ENCODE assay signal across 23 cellular contexts in genomic region chr13:110379358-110379757, GRCh38.
DNase-seq lines count a peak whose midpoint lies in the region; ATAC-seq and TF ChIP-seq lines count a peak whose summit lies in the region.
"Had no signal": no experiment of that assay in that cellular context is flagged by ENCODE, and none has a peak within 500 bp of the region (broad histone marks: within the 10 kb centered on the region; RNA-seq: fewer than 3 reads in every experiment).

No MANE protein-coding gene starts in this region.

- no peak for TF ChIP-seq EP300 in sigmoid colon (IDR thresholded peaks at IDR 0.05)

- no peak overlapping the region for H3K9ac ChIP-seq in BLaER1 treated with 17β-estradiol and CSF1 and Interleukin-3, amounts not matched to agents 10 nM and 100 nM
- H3K9ac ChIP-seq in fibroblast of lung (ENCODE audit: insufficient read depth, low read length) = no peak overlapping the region

- H4K20me1 ChIP-seq in BLaER1 treated with 17β-estradiol and CSF1 and Interleukin-3, amounts not matched to agents 10 nM and 100 nM = no peaks in the 10 kb centered on the region
- H4K20me1 ChIP-seq in fibroblast of lung (ENCODE audit: control insufficient read depth, extremely low read depth, insufficient read depth, low read length) = no peaks in the 10 kb centered on the region

- H3K4me3 ChIP-seq in BLaER1 treated with 17β-estradiol and CSF1 and Interleukin-3, amounts not matched to agents 10 nM and 100 nM = no peak overlapping the region
- no peak overlapping the region for H3K4me3 ChIP-seq in RWPE2 (ENCODE audit: severe bottlenecking)
- no peak overlapping the region for H3K4me3 ChIP-seq in fibroblast of lung (replicated peaks in 1 of 4; ENCODE audit: control extremely low read depth in 1 of 4, insufficient read depth in 1 of 4, low read depth in 3 of 4, low read length in 4 of 4)
- H3K4me3 ChIP-seq in sigmoid colon = no peak overlapping the region
- H3K4me3 ChIP-seq: breast epithelium, gastrocnemius medialis had no signal

- H3K27ac ChIP-seq in BLaER1 treated with 17β-estradiol and CSF1 and Interleukin-3, amounts not matched to agents 10 nM and 100 nM = 0 out of 22 replicates have a peak overlapping the region, but pooled peaks of 1 of the 11 experiments have one; percentile 24
- H3K27ac ChIP-seq in RWPE2 (ENCODE audit: poor library complexity, severe bottlenecking) (peak overlapping the region; percentile 41), fibroblast of lung (ENCODE audit: insufficient read depth, low read length) (peak overlapping the region; percentile 68), sigmoid colon (peak overlapping the region; percentile 62 to 100 (median 84))

- DNase-seq in RWPE2 (ENCODE audit: low spot score) (no peak), fibroblast of lung (ENCODE audit: low read depth in 2 of 2) (no peak), sigmoid colon (no peak), kidney glomerular epithelial cell (lab: John Stamatoyannopoulos, UW) (no peak), COLO668 (lab: John Stamatoyannopoulos, UW; ENCODE audit: unreplicated experiment) (no peak), amygdala (lab: John Stamatoyannopoulos, UW) (no peak)
- DNase-seq in activated T-cell treated with anti-CD3 and anti-CD28 coated beads, Interleukin-2, amount 50 U/mL, for 1 hour = no peak
- DNase-seq: ACHN; activated CD4-positive, alpha-beta memory T cell treated with anti-CD3 and anti-CD28 coated beads, Interleukin-2, amount 10 ng/mL, durations not matched to agents 7 days and 5 days; activated naive CD8-positive, alpha-beta T cell treated with anti-CD3 and anti-CD28 coated beads, Interleukin-2, amount 50 U/mL, for 24 hours; C1 segment of cervical spinal cord; effector memory CD4-positive, alpha-beta T cell; gastrocnemius medialis; hippocampal formation; NCI-H2081 treated with DMSO at 0.1 percent for 48 hours; NCI-H82; posterior cingulate gyrus; SHP77; T-cell had no signal

- peaks cover 0 to 81% (median 48%) of the 10 kb centered on the region in 10 experiments; a peak in 16 of 20 replicates for H3K4me1 ChIP-seq in BLaER1 treated with 17β-estradiol and CSF1 and Interleukin-3, amounts not matched to agents 10 nM and 100 nM
- H3K4me1 ChIP-seq in RWPE2 (ENCODE audit: insufficient read depth, poor library complexity, severe bottlenecking) (peaks cover 18% of the 10 kb centered on the region), fibroblast of lung (ENCODE audit: control insufficient read depth, extremely low read depth, insufficient read depth, low read length) (peaks cover 23% of the 10 kb centered on the region), sigmoid colon (peaks cover 0 to 77% (median 67%) of the 10 kb centered on the region in 4 donors)

- H3K27me3 ChIP-seq in BLaER1 treated with 17β-estradiol and CSF1 and Interleukin-3, amounts not matched to agents 10 nM and 100 nM = no peaks in the 10 kb centered on the region
- H3K27me3 ChIP-seq in RWPE2 (ENCODE audit: insufficient read depth, poor library complexity, severe bottlenecking) (no peaks in the 10 kb centered on the region), fibroblast of lung (ENCODE audit: control insufficient read depth, insufficient read depth, low read length) (no peaks in the 10 kb centered on the region), sigmoid colon (no peaks in the 10 kb centered on the region)
- H3K27me3 ChIP-seq: breast epithelium, gastrocnemius medialis had no signal

- H2AFZ ChIP-seq in fibroblast of lung (ENCODE audit: low read length) = no peak overlapping the region

- no peak for TF ChIP-seq CTCF in RWPE2 (IDR thresholded peaks at IDR 0.05; ENCODE audit: poor library complexity, severe bottlenecking)
- no peak for TF ChIP-seq CTCF in fibroblast of lung (conservative IDR thresholded peaks at IDR 0.05 in 1 of 2, IDR thresholded peaks at IDR 0.05 in 1 of 2; ENCODE audit: low read depth in 1 of 2, low read length in 2 of 2)
- TF ChIP-seq CTCF in sigmoid colon (IDR thresholded peaks at IDR 0.05) = no peak

- H3K4me2 ChIP-seq in BLaER1 treated with 17β-estradiol and CSF1 and Interleukin-3, amounts not matched to agents 10 nM and 100 nM = peak overlapping the region in 7 of 11 experiments; percentile 39 to 63 (median 57); a peak in 10 of 22 replicates
- no peak overlapping the region for H3K4me2 ChIP-seq in fibroblast of lung (ENCODE audit: extremely low read depth, insufficient read depth, low read length)

- 92 to 96% methylated on average over 9 of the region's 9 CpGs for WGBS in sigmoid colon, 2 donors

- no peaks in the 10 kb centered on the region for H3K36me3 ChIP-seq in BLaER1 treated with 17β-estradiol and CSF1 and Interleukin-3, amounts not matched to agents 10 nM and 100 nM
- H3K36me3 ChIP-seq in RWPE2 (ENCODE audit: low read depth) (peaks cover 9% of the 10 kb centered on the region; the same call in 1 of the 2 replicates), fibroblast of lung (ENCODE audit: control insufficient read depth, insufficient read depth, low read length) (no peaks in the 10 kb centered on the region), sigmoid colon (no peaks in the 10 kb centered on the region)
- H3K36me3 ChIP-seq: breast epithelium, gastrocnemius medialis had no signal

- peaks cover 0 to 16% (median 11%) of the 10 kb centered on the region in 11 experiments; a peak in 13 of 22 replicates for H3K9me3 ChIP-seq in BLaER1 treated with 17β-estradiol and CSF1 and Interleukin-3, amounts not matched to agents 10 nM and 100 nM (replicated peaks in 1 of 11)
- no peaks in the 10 kb centered on the region for H3K9me3 ChIP-seq in RWPE2 (ENCODE audit: severe bottlenecking)
- H3K9me3 ChIP-seq in fibroblast of lung (ENCODE audit: control insufficient read depth, insufficient read depth, low read depth, low read length) = no peaks in the 10 kb centered on the region
- H3K9me3 ChIP-seq in sigmoid colon = no peaks in the 10 kb centered on the region
- H3K9me3 ChIP-seq: breast epithelium, gastrocnemius medialis had no signal

- TF ChIP-seq POLR2A in sigmoid colon (IDR thresholded peaks at IDR 0.05) = no peak

- peaks cover 3% of the 10 kb centered on the region for H3K79me2 ChIP-seq in fibroblast of lung (ENCODE audit: control insufficient read depth, insufficient read depth, low read length)

- no peak for ATAC-seq in RWPE2 (ENCODE audit: low read depth)
- ATAC-seq: activated CD4-positive, CD25-positive, alpha-beta regulatory T cell treated with anti-CD3 and anti-CD28 coated beads, Interleukin-2, amount 50 U/mL, for 24 hours; activated naive CD8-positive, alpha-beta T cell treated with anti-CD3 and anti-CD28 coated beads, Interleukin-2, amount 50 U/mL, for 24 hours; esophagus mucosa; gastrocnemius medialis; T-cell had no signal

- intact Hi-C loops in sigmoid colon (cut with DNase I) = no loop called here
